14 cellular contexts compared by ENCODE assay signal in the genomic region with DNA sequence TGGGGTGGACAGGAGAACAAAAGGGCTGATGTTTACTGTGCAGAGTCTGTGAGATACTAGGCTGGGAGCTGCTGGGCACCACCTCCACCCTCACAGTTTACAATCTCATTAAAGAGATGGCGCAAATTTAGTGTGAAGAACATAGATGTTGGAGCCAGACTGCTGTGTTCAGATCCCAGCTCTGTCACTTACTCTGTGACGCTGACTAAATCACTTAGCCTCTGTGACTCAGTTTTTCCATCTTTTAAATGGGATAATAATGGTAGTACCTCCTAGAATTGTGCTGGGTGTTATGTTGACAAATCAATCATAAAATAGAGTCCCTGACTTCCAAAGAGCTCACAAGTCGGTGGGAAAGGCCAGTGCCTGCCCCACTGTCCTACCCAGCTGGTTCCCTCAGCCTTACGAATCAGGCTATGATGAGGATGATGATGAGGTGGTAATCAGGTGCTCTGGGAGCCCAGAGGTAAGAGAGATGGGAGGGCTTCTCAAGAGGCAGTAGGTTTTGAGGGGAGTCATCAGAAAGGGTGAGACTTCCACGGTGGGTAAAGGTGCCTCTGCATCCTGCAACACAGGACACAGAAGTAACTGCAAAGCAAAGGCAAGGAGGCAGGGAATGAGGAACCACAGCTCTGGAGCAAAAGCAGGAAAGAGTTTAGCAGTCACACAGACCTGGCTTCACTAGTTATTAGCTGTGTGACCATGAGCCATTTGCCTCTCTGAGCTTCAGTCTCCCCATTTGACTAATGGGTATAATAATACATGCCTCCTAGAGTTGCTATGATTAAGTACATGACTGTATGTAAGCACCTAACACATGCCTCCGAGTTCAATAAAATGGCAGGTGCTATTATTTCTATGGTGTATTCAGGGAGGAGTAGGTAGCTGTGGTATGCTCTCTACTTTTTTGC. TPM values are rescaled to one million over a fixed set of nuclear protein-coding genes. Genes with fewer than 3 reads are reported as not detected.
A peak's percentile ranks its signal among the peaks of the same experiment; 100 is the strongest.
DNase-seq lines count a peak whose midpoint lies in the region; ATAC-seq and TF ChIP-seq lines count a peak whose summit lies in the region.
"Had no signal": no experiment of that assay in that cellular context is flagged by ENCODE, and none has a peak within 500 bp of the region (broad histone marks: within the 10 kb centered on the region; RNA-seq: fewer than 3 reads in every experiment).

No MANE protein-coding gene starts in this region.

- no peaks in the 10 kb centered on the region for H3K27me3 ChIP-seq in ovary
- H3K27me3 ChIP-seq: vagina had no signal

- H3K4me1 ChIP-seq in ovary (ENCODE audit: insufficient read depth): peaks cover 4% of the 10 kb centered on the region

- no peak for TF ChIP-seq EP300 in ovary (IDR thresholded peaks at IDR 0.05)

- no peak for DNase-seq in activated T-cell treated with anti-CD3 and anti-CD28 coated beads, Interleukin-2, amount 50 U/mL, for 72 hours
- DNase-seq in activated T-cell treated with anti-CD3 and anti-CD28 coated beads, Interleukin-2, amount 50 U/mL, for 1 hour: no peak
- peak; percentile 46 for DNase-seq in NCI-H774 (lab: John Stamatoyannopoulos, UW)
- no peak for DNase-seq in effector memory CD8-positive, alpha-beta T cell
- no peak for DNase-seq in stimulated activated naive CD8-positive, alpha-beta T cell treated with anti-CD3 and anti-CD28 coated beads, Interleukin-15, amount 100 ng/mL, for 72 hours
- DNase-seq in ovary: no peak
- DNase-seq in effector CD4-positive, alpha-beta T cell: no peak
- DNase-seq in NCI-H1048 (lab: John Stamatoyannopoulos, UW): no peak
- DNase-seq: activated CD4-positive, alpha-beta T cell treated with anti-CD3 and anti-CD28 coated beads, Interleukin-2, amount 50 U/mL, for 4 hours; central memory CD4-positive, alpha-beta T cell; foreskin melanocyte; NCI-H1105; Right ventricle myocardium superior had no signal

- H3K4me1 Mint-ChIP-seq in activated T-cell treated with anti-CD3 and anti-CD28 coated beads, Interleukin-2, amount 50 U/mL, for 72 hours (ENCODE audit: low read depth): peaks cover 100% of the 10 kb centered on the region
- peaks cover 84 to 96% of the 10 kb centered on the region in 2 donors for H3K4me1 Mint-ChIP-seq in effector memory CD8-positive, alpha-beta T cell (ENCODE audit: low read depth in 2 of 2)
- peaks cover 100% of the 10 kb centered on the region for H3K4me1 Mint-ChIP-seq in stimulated activated naive CD8-positive, alpha-beta T cell treated with anti-CD3 and anti-CD28 coated beads, Interleukin-15, amount 100 ng/mL, for 72 hours

- TF ChIP-seq CTCF in ovary (IDR thresholded peaks at IDR 0.05): no peak

- H3K27ac ChIP-seq in ovary: no peak overlapping the region
- H3K27ac ChIP-seq: vagina had no signal

- no peaks in the 10 kb centered on the region for H3K36me3 ChIP-seq in ovary
- H3K36me3 ChIP-seq: vagina had no signal

- H3K36me3 Mint-ChIP-seq in activated T-cell treated with anti-CD3 and anti-CD28 coated beads, Interleukin-2, amount 50 U/mL, for 72 hours (ENCODE audit: insufficient read depth in 2 of 2): peaks cover 9 to 34% of the 10 kb centered on the region in 2 donors
- peaks cover 39% of the 10 kb centered on the region for H3K36me3 Mint-ChIP-seq in effector memory CD8-positive, alpha-beta T cell (ENCODE audit: insufficient read depth)

- intact Hi-C loops in ovary (cut with DNase I): loop anchor here in 1 of 4 donors (10.0 kb wide), 1 partner anchor 130 kb away; no protein-coding TSS in a partner anchor

- H3K4me3 ChIP-seq in ovary: no peak overlapping the region
- H3K4me3 ChIP-seq: vagina had no signal

- WGBS in ovary, 3 donors: 95 to 96% (median 96%) methylated on average over 6 of the region's 6 CpGs

- peak overlapping the region; percentile 99 for H3K27ac Mint-ChIP-seq in activated T-cell treated with anti-CD3 and anti-CD28 coated beads, Interleukin-2, amount 50 U/mL, for 72 hours
- peak overlapping the region; percentile 17 to 71 for H3K27ac Mint-ChIP-seq in effector memory CD8-positive, alpha-beta T cell
- H3K27ac Mint-ChIP-seq in stimulated activated naive CD8-positive, alpha-beta T cell treated with anti-CD3 and anti-CD28 coated beads, Interleukin-15, amount 100 ng/mL, for 72 hours: peak overlapping the region; percentile 77 to 80

- H3K27me3 Mint-ChIP-seq in activated T-cell treated with anti-CD3 and anti-CD28 coated beads, Interleukin-2, amount 50 U/mL, for 72 hours (ENCODE audit: low read depth): no peaks in the 10 kb centered on the region
- H3K27me3 Mint-ChIP-seq in effector memory CD8-positive, alpha-beta T cell: no peaks in the 10 kb centered on the region
- no peaks in the 10 kb centered on the region for H3K27me3 Mint-ChIP-seq in stimulated activated naive CD8-positive, alpha-beta T cell treated with anti-CD3 and anti-CD28 coated beads, Interleukin-15, amount 100 ng/mL, for 72 hours

- H3K4me3 Mint-ChIP-seq in activated T-cell treated with anti-CD3 and anti-CD28 coated beads, Interleukin-2, amount 50 U/mL, for 72 hours: peak overlapping the region; percentile 82 to 99
- H3K4me3 Mint-ChIP-seq in effector memory CD8-positive, alpha-beta T cell: peak overlapping the region; percentile 49 to 99
- peak overlapping the region; percentile 58 to 66 for H3K4me3 Mint-ChIP-seq in stimulated activated naive CD8-positive, alpha-beta T cell treated with anti-CD3 and anti-CD28 coated beads, Interleukin-15, amount 100 ng/mL, for 72 hours

- peak; percentile 3 to 17 for ATAC-seq in activated T-cell treated with anti-CD3 and anti-CD28 coated beads, Interleukin-2, amount 50 U/mL, for 72 hours (replicated peaks in 1 of 2)
- ATAC-seq in effector memory CD8-positive, alpha-beta T cell (replicated peaks): peak; percentile 33
- peak; percentile 23 for ATAC-seq in stimulated activated naive CD8-positive, alpha-beta T cell treated with anti-CD3 and anti-CD28 coated beads, Interleukin-15, amount 100 ng/mL, for 72 hours

- H3K9me3 Mint-ChIP-seq in activated T-cell treated with anti-CD3 and anti-CD28 coated beads, Interleukin-2, amount 50 U/mL, for 72 hours: no peaks in the 10 kb centered on the region
- H3K9me3 Mint-ChIP-seq in effector memory CD8-positive, alpha-beta T cell: no peaks in the 10 kb centered on the region
- H3K9me3 Mint-ChIP-seq in stimulated activated naive CD8-positive, alpha-beta T cell treated with anti-CD3 and anti-CD28 coated beads, Interleukin-15, amount 100 ng/mL, for 72 hours: no peaks in the 10 kb centered on the region

- no peaks in the 10 kb centered on the region for H3K9me3 ChIP-seq in ovary
- H3K9me3 ChIP-seq: vagina had no signal

- no peak for TF ChIP-seq POLR2A in ovary (IDR thresholded peaks at IDR 0.05)

RNA-seq across cellular contexts. Expression of gene FYN, which starts 8.9 kb away (rescaled TPM):
- 100 to 1,000 TPM; 504 to 505 TPM for total RNA-seq in activated T-cell treated with anti-CD3 and anti-CD28 coated beads, Interleukin-2, amount 50 U/mL, for 72 hours
- total RNA-seq in ovary: 100 to 1,000 TPM in 1 of 7 donors, 10 to 100 TPM in 6; 54.8 to 116 (median 72.7) TPM
- polyA plus RNA-seq in ovary: 10 to 100 TPM; 37.2 to 94.3 TPM

Comparison
In these comparisons a context has a peak if more than half of its experiments do, and no peak if none do; other contexts are left out.
1. H3K27ac Mint-ChIP-seq: peak in every context shown above with its lines; median percentile 99 in activated T-cell treated with anti-CD3 and anti-CD28 coated beads, Interleukin-2, amount 50 U/mL, for 72 hours; 78 in stimulated activated naive CD8-positive, alpha-beta T cell treated with anti-CD3 and anti-CD28 coated beads, Interleukin-15, amount 100 ng/mL, for 72 hours; 44 in effector memory CD8-positive, alpha-beta T cell.
2. RNA of gene FYN, which starts 8.9 kb away (total RNA-seq): 504 to 505 TPM in activated T-cell treated with anti-CD3 and anti-CD28 coated beads, Interleukin-2, amount 50 U/mL, for 72 hours; 54.8 to 116 TPM in ovary; every median in the first group is over 4 times any median in the second.
3. Peak in every context shown above with its lines, with median percentiles within 50 percentile points of each other: ATAC-seq and H3K4me3 Mint-ChIP-seq.